7 cellular contexts compared by ENCODE assay signal in genomic region chrX:48475295-48475694, GRCh38. TPM values are rescaled to one million over a fixed set of nuclear protein-coding genes. Genes with fewer than 3 reads are reported as not detected.
A peak's percentile ranks its signal among the peaks of the same experiment; 100 is the strongest.
DNase-seq lines count a peak whose midpoint lies in the region; ATAC-seq and TF ChIP-seq lines count a peak whose summit lies in the region.

No MANE protein-coding gene starts in this region.

- H3F3A ChIP-seq in SU-DHL-6 (ENCODE audit: insufficient read depth) (no peaks in the 10 kb centered on the region), smooth muscle cell (ENCODE audit: low read depth) (no peaks in the 10 kb centered on the region)

- H3K4me1 ChIP-seq in foreskin keratinocyte, result peaks cover 6% of the 10 kb centered on the region
- no peaks in the 10 kb centered on the region for H3K4me1 ChIP-seq in smooth muscle cell (ENCODE audit: low read depth)

- H3K9me3 ChIP-seq in SU-DHL-6 (ENCODE audit: insufficient read depth, low read length), result no peaks in the 10 kb centered on the region
- no peaks in the 10 kb centered on the region for H3K9me3 ChIP-seq in smooth muscle cell (replicated peaks; ENCODE audit: low read depth)

- H3K36me3 ChIP-seq in SU-DHL-6 (ENCODE audit: low read length) (no peaks in the 10 kb centered on the region), smooth muscle cell (ENCODE audit: low read depth) (no peaks in the 10 kb centered on the region)

- 37% methylated on average over 5 of the region's 5 CpGs for WGBS in smooth muscle cell (ENCODE audit: low lambda C conversion rate)

- H3K27me3 ChIP-seq in SU-DHL-6 (ENCODE audit: low read length), result no peaks in the 10 kb centered on the region
- H3K27me3 ChIP-seq in foreskin keratinocyte, result no peaks in the 10 kb centered on the region
- no peaks in the 10 kb centered on the region for H3K27me3 ChIP-seq in smooth muscle cell (ENCODE audit: low read depth)

- H3K9ac ChIP-seq in SU-DHL-6 (ENCODE audit: low read length), result peak overlapping the region; percentile 93
- peak overlapping the region; percentile 79 for H3K9ac ChIP-seq in smooth muscle cell (ENCODE audit: low read depth)

- peak overlapping the region; percentile 67 for H3K27ac ChIP-seq in SU-DHL-6 (ENCODE audit: low read depth, low read length)
- H3K27ac ChIP-seq in foreskin keratinocyte, result peak overlapping the region; percentile 73
- H3K27ac ChIP-seq in smooth muscle cell (ENCODE audit: low read depth), result peak overlapping the region; percentile 61

- H3K4me2 ChIP-seq in SU-DHL-6 (ENCODE audit: low read depth, low read length, poor library complexity, severe bottlenecking) (peak overlapping the region; percentile 90), smooth muscle cell (peak overlapping the region; percentile 86)

- ATAC-seq in foreskin keratinocyte, result no peak

- H3K79me2 ChIP-seq in SU-DHL-6 (ENCODE audit: insufficient read depth, low read length) (peaks cover 30% of the 10 kb centered on the region), smooth muscle cell (ENCODE audit: low read depth) (peaks cover 23% of the 10 kb centered on the region)

- no peaks in the 10 kb centered on the region for H4K20me1 ChIP-seq in SU-DHL-6 (ENCODE audit: low read depth, low read length)
- no peaks in the 10 kb centered on the region for H4K20me1 ChIP-seq in smooth muscle cell (ENCODE audit: low read depth)

- TF ChIP-seq CTCF in HFF-Myc (IDR thresholded peaks at IDR 0.05; ENCODE audit: low read depth, low read length, missing control alignments), result no peak
- no peak for TF ChIP-seq CTCF in SU-DHL-6 (IDR thresholded peaks at IDR 0.05; ENCODE audit: insufficient read depth, low read length, poor library complexity, severe bottlenecking)
- no peak for TF ChIP-seq CTCF in foreskin keratinocyte (conservative IDR thresholded peaks at IDR 0.05)
- TF ChIP-seq CTCF in smooth muscle cell (IDR thresholded peaks at IDR 0.05; ENCODE audit: borderline replicate concordance, insufficient read depth, poor library complexity, severe bottlenecking), result no peak

- peak overlapping the region; percentile 88 for H2AFZ ChIP-seq in SU-DHL-6 (ENCODE audit: low read depth, low read length, severe bottlenecking)
- peak overlapping the region; percentile 68 for H2AFZ ChIP-seq in smooth muscle cell (ENCODE audit: low read depth)

- no peaks in the 10 kb centered on the region for H3K9me2 ChIP-seq in SU-DHL-6 (replicated peaks; ENCODE audit: insufficient read depth, low read length)

- peak overlapping the region; percentile 75 for H3K4me3 ChIP-seq in HFF-Myc (replicated peaks; ENCODE audit: low read depth, low read length)
- peak overlapping the region; percentile 91 for H3K4me3 ChIP-seq in SU-DHL-6 (ENCODE audit: insufficient read depth, low read length, poor library complexity, severe bottlenecking)
- peak overlapping the region; percentile 73 for H3K4me3 ChIP-seq in smooth muscle cell

- DNase-seq in HFF-Myc (ENCODE audit: extremely low read depth, low read depth) (no peak), foreskin keratinocyte (no peak), smooth muscle cell (lab: John Stamatoyannopoulos, UW; ENCODE audit: unreplicated experiment) (no peak), middle frontal gyrus (ENCODE audit: extremely low spot score, low spot score) (no peak), HPDE6-E6E7 (ENCODE audit: extremely low spot score) (no peak), DMS 273 treated with DMSO at 0.1 percent for 48 hours (lab: John Stamatoyannopoulos, UW) (no peak)

RNA-seq across cellular contexts. Expression of gene FTSJ1, which starts 0.7 kb away (rescaled TPM):
- 110 and 160 TPM in 2 replicates for total RNA-seq in foreskin keratinocyte
- polyA plus RNA-seq in foreskin keratinocyte, result 95.0 and 134 TPM in 2 replicates
- total RNA-seq in smooth muscle cell, result 60.6 and 78.9 TPM in 2 replicates
- polyA plus RNA-seq in smooth muscle cell, result 80.8 and 82.4 TPM in 2 replicates

RNA-seq across cellular contexts. Expression of gene SLC38A5, which starts 5.2 kb away (rescaled TPM):
- 170 and 252 TPM in 2 replicates for total RNA-seq in foreskin keratinocyte
- 216 and 317 TPM in 2 replicates for polyA plus RNA-seq in foreskin keratinocyte
- total RNA-seq in smooth muscle cell, result 69.4 and 79.0 TPM in 2 replicates
- 68.7 and 88.7 TPM in 2 replicates for polyA plus RNA-seq in smooth muscle cell

RNA-seq across cellular contexts. Expression of gene PORCN, which starts 33.5 kb away (rescaled TPM):
- 30.6 and 60.1 TPM in 2 replicates for total RNA-seq in foreskin keratinocyte
- polyA plus RNA-seq in foreskin keratinocyte, result 34.1 and 60.6 TPM in 2 replicates
- total RNA-seq in smooth muscle cell, result 25.1 and 25.5 TPM in 2 replicates
- 14.8 and 23.2 TPM in 2 replicates for polyA plus RNA-seq in smooth muscle cell

RNA-seq across cellular contexts. Expression of gene EBP, which starts 46.3 kb away (rescaled TPM):
- total RNA-seq in foreskin keratinocyte (440 and 479 TPM in 2 replicates), smooth muscle cell (49.1 and 63.0 TPM in 2 replicates)
- polyA plus RNA-seq in foreskin keratinocyte (558 and 569 TPM in 2 replicates), smooth muscle cell (85.5 and 99.8 TPM in 2 replicates)
